1 cellular context compared by ENCODE assay signal in genomic region chr1:17588048-17588781, GRCh38.
TF ChIP-seq lines count a peak whose summit lies in the region.

No MANE protein-coding gene starts in this region.

TF ChIP-seq in HepG2, 621 proteins besides CTCF, POLR2A, EP300 and RAD21 (continued from another document and continues in another):
- TF ChIP-seq ZNF503 (CRISPR knock-in tag; IDR thresholded peaks at IDR 0.05) (peak; percentile 42; the same call in 1 of the 2 replicates), KDM5B (CRISPR knock-in tag; IDR thresholded peaks at IDR 0.05; ENCODE audit: borderline replicate concordance) (peak; percentile 46), ZFP36L2 (CRISPR knock-in tag; IDR thresholded peaks at IDR 0.05) (no peak), MYNN (CRISPR knock-in tag; IDR thresholded peaks at IDR 0.05; ENCODE audit: low read depth) (no peak), PRDM10 (CRISPR knock-in tag; IDR thresholded peaks at IDR 0.05; ENCODE audit: low read depth) (0 out of 2 replicates have a peak, but pooled peaks have one; percentile 39), JUND (CRISPR knock-in tag; IDR thresholded peaks at IDR 0.05) (no peak), RAD51 (IDR thresholded peaks at IDR 0.05; ENCODE audit: borderline replicate concordance) (no peak), FOXA3 (CRISPR knock-in tag; IDR thresholded peaks at IDR 0.05) (peak; percentile 62), BRD4 (CRISPR knock-in tag; IDR thresholded peaks at IDR 0.05) (peak; percentile 38; the same call in 1 of the 2 replicates), ZNF678 (CRISPR knock-in tag; IDR thresholded peaks at IDR 0.05) (no peak), DNMT1 (CRISPR knock-in tag; IDR thresholded peaks at IDR 0.05) (0 out of 2 replicates have a peak, but pooled peaks have one; percentile 27), ZNF296 (CRISPR knock-in tag; conservative IDR thresholded peaks at IDR 0.05) (0 out of 2 replicates have a peak, but pooled peaks have one; percentile 30), ETV6 (CRISPR knock-in tag; conservative IDR thresholded peaks at IDR 0.05) (no peak), ZMAT3 (CRISPR knock-in tag; conservative IDR thresholded peaks at IDR 0.05) (0 out of 2 replicates have a peak, but pooled peaks have one; percentile 61), FOXC1 (CRISPR knock-in tag; IDR thresholded peaks at IDR 0.05; ENCODE audit: borderline replicate concordance) (0 out of 2 replicates have a peak, but pooled peaks have one; percentile 12), MTA1 (CRISPR knock-in tag; IDR thresholded peaks at IDR 0.05; ENCODE audit: borderline replicate concordance) (peak; percentile 78; the same call in 1 of the 2 replicates), ZNF224 (CRISPR knock-in tag; IDR thresholded peaks at IDR 0.05) (no peak), ATF3 (CRISPR knock-in tag; IDR thresholded peaks at IDR 0.05) (no peak; the same call in 1 of the 2 replicates), MEF2D (CRISPR knock-in tag; IDR thresholded peaks at IDR 0.05) (peak; percentile 34; the same call in 1 of the 2 replicates), HIC2 (CRISPR knock-in tag; IDR thresholded peaks at IDR 0.05; ENCODE audit: low read depth) (peak; percentile 64; the same call in 1 of the 2 replicates), RFXAP (CRISPR knock-in tag; IDR thresholded peaks at IDR 0.05; ENCODE audit: borderline replicate concordance) (peak; percentile 64; the same call in 1 of the 2 replicates), NFRKB (IDR thresholded peaks at IDR 0.05) (no peak), MBNL3 (CRISPR knock-in tag; conservative IDR thresholded peaks at IDR 0.05) (no peak), NR1H2 (CRISPR knock-in tag; IDR thresholded peaks at IDR 0.05; ENCODE audit: borderline replicate concordance, low read depth) (no peak), POLR2G (IDR thresholded peaks at IDR 0.05; ENCODE audit: low read depth, low read length) (peak; percentile 66), MED13 (CRISPR knock-in tag; IDR thresholded peaks at IDR 0.05) (0 out of 2 replicates have a peak, but pooled peaks have one; percentile 33), CCDC6 (CRISPR knock-in tag; IDR thresholded peaks at IDR 0.05) (0 out of 2 replicates have a peak, but pooled peaks have one; percentile 54), SKI (IDR thresholded peaks at IDR 0.05; ENCODE audit: partially characterized antibody) (peak; percentile 85), THAP9 (CRISPR knock-in tag; IDR thresholded peaks at IDR 0.05; ENCODE audit: borderline replicate concordance) (peak; percentile 24; the same call in 1 of the 2 replicates)
- TF ChIP-seq, protein P1, sequence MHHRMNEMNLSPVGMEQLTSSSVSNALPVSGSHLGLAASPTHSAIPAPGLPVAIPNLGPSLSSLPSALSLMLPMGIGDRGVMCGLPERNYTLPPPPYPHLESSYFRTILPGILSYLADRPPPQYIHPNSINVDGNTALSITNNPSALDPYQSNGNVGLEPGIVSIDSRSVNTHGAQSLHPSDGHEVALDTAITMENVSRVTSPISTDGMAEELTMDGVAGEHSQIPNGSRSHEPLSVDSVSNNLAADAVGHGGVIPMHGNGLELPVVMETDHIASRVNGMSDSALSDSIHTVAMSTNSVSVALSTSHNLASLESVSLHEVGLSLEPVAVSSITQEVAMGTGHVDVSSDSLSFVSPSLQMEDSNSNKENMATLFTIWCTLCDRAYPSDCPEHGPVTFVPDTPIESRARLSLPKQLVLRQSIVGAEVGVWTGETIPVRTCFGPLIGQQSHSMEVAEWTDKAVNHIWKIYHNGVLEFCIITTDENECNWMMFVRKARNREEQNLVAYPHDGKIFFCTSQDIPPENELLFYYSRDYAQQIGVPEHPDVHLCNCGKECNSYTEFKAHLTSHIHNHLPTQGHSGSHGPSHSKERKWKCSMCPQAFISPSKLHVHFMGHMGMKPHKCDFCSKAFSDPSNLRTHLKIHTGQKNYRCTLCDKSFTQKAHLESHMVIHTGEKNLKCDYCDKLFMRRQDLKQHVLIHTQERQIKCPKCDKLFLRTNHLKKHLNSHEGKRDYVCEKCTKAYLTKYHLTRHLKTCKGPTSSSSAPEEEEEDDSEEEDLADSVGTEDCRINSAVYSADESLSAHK (CRISPR knock-in tag; IDR thresholded peaks at IDR 0.05; ENCODE audit: borderline replicate concordance): no peak
- TF ChIP-seq, protein P2, sequence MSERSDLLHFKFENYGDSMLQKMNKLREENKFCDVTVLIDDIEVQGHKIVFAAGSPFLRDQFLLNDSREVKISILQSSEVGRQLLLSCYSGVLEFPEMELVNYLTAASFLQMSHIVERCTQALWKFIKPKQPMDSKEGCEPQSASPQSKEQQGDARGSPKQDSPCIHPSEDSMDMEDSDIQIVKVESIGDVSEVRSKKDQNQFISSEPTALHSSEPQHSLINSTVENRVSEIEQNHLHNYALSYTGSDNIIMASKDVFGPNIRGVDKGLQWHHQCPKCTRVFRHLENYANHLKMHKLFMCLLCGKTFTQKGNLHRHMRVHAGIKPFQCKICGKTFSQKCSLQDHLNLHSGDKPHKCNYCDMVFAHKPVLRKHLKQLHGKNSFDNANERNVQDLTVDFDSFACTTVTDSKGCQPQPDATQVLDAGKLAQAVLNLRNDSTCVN (CRISPR knock-in tag; IDR thresholded peaks at IDR 0.05; ENCODE audit: borderline replicate concordance): 0 out of 2 replicates have a peak, but pooled peaks have one; percentile 55
- TF ChIP-seq, protein P3, sequence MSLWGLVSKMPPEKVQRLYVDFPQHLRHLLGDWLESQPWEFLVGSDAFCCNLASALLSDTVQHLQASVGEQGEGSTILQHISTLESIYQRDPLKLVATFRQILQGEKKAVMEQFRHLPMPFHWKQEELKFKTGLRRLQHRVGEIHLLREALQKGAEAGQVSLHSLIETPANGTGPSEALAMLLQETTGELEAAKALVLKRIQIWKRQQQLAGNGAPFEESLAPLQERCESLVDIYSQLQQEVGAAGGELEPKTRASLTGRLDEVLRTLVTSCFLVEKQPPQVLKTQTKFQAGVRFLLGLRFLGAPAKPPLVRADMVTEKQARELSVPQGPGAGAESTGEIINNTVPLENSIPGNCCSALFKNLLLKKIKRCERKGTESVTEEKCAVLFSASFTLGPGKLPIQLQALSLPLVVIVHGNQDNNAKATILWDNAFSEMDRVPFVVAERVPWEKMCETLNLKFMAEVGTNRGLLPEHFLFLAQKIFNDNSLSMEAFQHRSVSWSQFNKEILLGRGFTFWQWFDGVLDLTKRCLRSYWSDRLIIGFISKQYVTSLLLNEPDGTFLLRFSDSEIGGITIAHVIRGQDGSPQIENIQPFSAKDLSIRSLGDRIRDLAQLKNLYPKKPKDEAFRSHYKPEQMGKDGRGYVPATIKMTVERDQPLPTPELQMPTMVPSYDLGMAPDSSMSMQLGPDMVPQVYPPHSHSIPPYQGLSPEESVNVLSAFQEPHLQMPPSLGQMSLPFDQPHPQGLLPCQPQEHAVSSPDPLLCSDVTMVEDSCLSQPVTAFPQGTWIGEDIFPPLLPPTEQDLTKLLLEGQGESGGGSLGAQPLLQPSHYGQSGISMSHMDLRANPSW (CRISPR knock-in tag; IDR thresholded peaks at IDR 0.05; ENCODE audit: borderline replicate concordance): no peak
